11 cellular contexts compared by ENCODE assay signal in genomic region chr7:151425670-151426075, GRCh38. TPM values are rescaled to one million over a fixed set of nuclear protein-coding genes. Genes with fewer than 3 reads are reported as not detected.
DNase-seq lines count a peak whose midpoint lies in the region; ATAC-seq and TF ChIP-seq lines count a peak whose summit lies in the region.
"Had no signal": no experiment of that assay in that cellular context is flagged by ENCODE, and none has a peak within 500 bp of the region (broad histone marks: within the 10 kb centered on the region; RNA-seq: fewer than 3 reads in every experiment).

No MANE protein-coding gene starts in this region.

- peak; percentile 48 for DNase-seq in BJ (ENCODE audit: low read depth)
- DNase-seq in SJSA1 (ENCODE audit: low read depth in 1 of 2, low spot score in 2 of 2): peak in 1 of 2 experiments; percentile 60
- peak; percentile 74 for DNase-seq in fibroblast of the conjunctiva (ENCODE audit: low read depth)
- DNase-seq in renal cortical epithelial cell (ENCODE audit: low read depth): peak; percentile 38
- DNase-seq in activated CD4-positive, alpha-beta memory T cell treated with anti-CD3 and anti-CD28 coated beads for 36 hours: no peak
- no peak for DNase-seq in NCI-H774 (lab: John Stamatoyannopoulos, UW)
- DNase-seq in foreskin keratinocyte: no peak
- no peak for DNase-seq in NCI-H1694 (lab: John Stamatoyannopoulos, UW)
- DNase-seq: activated CD4-positive, CD25-positive, alpha-beta regulatory T cell treated with anti-CD3 and anti-CD28 coated beads, Interleukin-2, amount 50 U/mL, for 72 hours; activated naive CD4-positive, alpha-beta T cell treated with anti-CD3 and anti-CD28 coated beads, Interleukin-2, amount 50 U/mL, for 16 hours had no signal

- ATAC-seq in foreskin keratinocyte: no peak

- CTCF ChIA-PET in BJ (lab: Yijun Ruan, JAX): interaction anchor here (1.2 to 1.8 kb wide), 3 partner anchors 13 to 66 kb away, joined by 3 to 7 read pairs (median 5); no protein-coding TSS in a partner anchor
- CTCF ChIA-PET in activated CD4-positive, alpha-beta memory T cell treated with anti-CD3 and anti-CD28 coated beads for 36 hours (lab: Charles Lee): interaction anchor here (0.9 kb wide), 1 partner anchor 24 kb away, joined by 3 read pairs; no protein-coding TSS in a partner anchor

- no peak overlapping the region for H3K27ac Mint-ChIP-seq in activated CD4-positive, alpha-beta memory T cell treated with anti-CD3 and anti-CD28 coated beads for 36 hours

- no peaks in the 10 kb centered on the region for H3K9me3 ChIP-seq in SJSA1 (replicated peaks)

- H3K4me1 Mint-ChIP-seq in activated CD4-positive, alpha-beta memory T cell treated with anti-CD3 and anti-CD28 coated beads for 36 hours (ENCODE audit: low read depth): peaks cover 30% of the 10 kb centered on the region

- no peak overlapping the region for H3K4me3 Mint-ChIP-seq in activated CD4-positive, alpha-beta memory T cell treated with anti-CD3 and anti-CD28 coated beads for 36 hours

- peaks cover 62% of the 10 kb centered on the region for H3K4me1 ChIP-seq in SJSA1 (replicated peaks)
- no peaks in the 10 kb centered on the region for H3K4me1 ChIP-seq in foreskin keratinocyte

- peaks cover 7% of the 10 kb centered on the region for H3K27me3 ChIP-seq in BJ (ENCODE audit: control insufficient read depth, insufficient read depth, low read length)
- no peaks in the 10 kb centered on the region for H3K27me3 ChIP-seq in SJSA1 (replicated peaks)
- peaks cover 15% of the 10 kb centered on the region for H3K27me3 ChIP-seq in foreskin keratinocyte

- H3K36me3 ChIP-seq in BJ (ENCODE audit: control insufficient read depth, insufficient read depth, low read length) (no peaks in the 10 kb centered on the region), SJSA1 (no peaks in the 10 kb centered on the region)

- POLR2A ChIA-PET in BJ (lab: Charles Lee): no interaction called here
- POLR2A ChIA-PET in activated CD4-positive, alpha-beta memory T cell treated with anti-CD3 and anti-CD28 coated beads for 36 hours (lab: Charles Lee): no interaction called here

- TF ChIP-seq CTCF in BJ (IDR thresholded peaks at IDR 0.05; ENCODE audit: insufficient read depth, low read depth, low read length): no peak
- TF ChIP-seq CTCF in foreskin keratinocyte (conservative IDR thresholded peaks at IDR 0.05): no peak

- no peaks in the 10 kb centered on the region for H3K27me3 Mint-ChIP-seq in activated CD4-positive, alpha-beta memory T cell treated with anti-CD3 and anti-CD28 coated beads for 36 hours

- intact Hi-C loops in activated CD4-positive, alpha-beta memory T cell treated with anti-CD3 and anti-CD28 coated beads for 36 hours (cut with micrococcal nuclease): no loop called here

- H3K4me3 ChIP-seq in BJ (ENCODE audit: low read depth, low read length) (no peak overlapping the region), SJSA1 (no peak overlapping the region)

- peaks cover 13% of the 10 kb centered on the region for H3K9me3 Mint-ChIP-seq in activated CD4-positive, alpha-beta memory T cell treated with anti-CD3 and anti-CD28 coated beads for 36 hours

- peak overlapping the region; percentile 11; the same call in 1 of the 2 replicates for H3K27ac ChIP-seq in SJSA1
- no peak overlapping the region for H3K27ac ChIP-seq in foreskin keratinocyte

- no peaks in the 10 kb centered on the region for H3K36me3 Mint-ChIP-seq in activated CD4-positive, alpha-beta memory T cell treated with anti-CD3 and anti-CD28 coated beads for 36 hours

RNA-seq across cellular contexts. Expression of gene CRYGN, which starts 14.3 kb away (rescaled TPM):
- 0.07 and 0.10 TPM in 2 replicates for polyA plus RNA-seq in BJ (2011; rRNA removed)
- polyA minus RNA-seq in BJ (2011; rRNA and poly(A)+ RNA removed): not detected in 2 replicates
- not detected in 2 replicates for total RNA-seq in SJSA1 (2014; rRNA removed; shearing (Covaris generic))
- not detected in 2 replicates for total RNA-seq in renal cortical epithelial cell
- under 1 TPM in 1 of 2 experiments, not detected in 1; 0.21 TPM for total RNA-seq in activated CD4-positive, alpha-beta memory T cell treated with anti-CD3 and anti-CD28 coated beads for 36 hours
- not detected in 2 replicates for total RNA-seq in foreskin keratinocyte
- not detected in 2 replicates for polyA plus RNA-seq in foreskin keratinocyte
- polyA plus RNA-seq: neural cell had no signal

RNA-seq across cellular contexts. Expression of gene WDR86, which starts 15.8 kb away (rescaled TPM):
- polyA plus RNA-seq in BJ (2011; rRNA removed) (0.04 TPM in 1 of 2 replicates, not detected in the other), foreskin keratinocyte (not detected in 2 replicates)
- polyA minus RNA-seq in BJ (2011; rRNA and poly(A)+ RNA removed): not detected in 2 replicates
- total RNA-seq in SJSA1 (2014; rRNA removed; shearing (Covaris generic)): 0.39 and 0.72 TPM in 2 replicates
- total RNA-seq in renal cortical epithelial cell (1.5 TPM in 1 of 2 replicates, not detected in the other), foreskin keratinocyte (not detected in 2 replicates)
- total RNA-seq in activated CD4-positive, alpha-beta memory T cell treated with anti-CD3 and anti-CD28 coated beads for 36 hours: under 1 TPM; 0.17 to 0.43 TPM

Comparison
In these comparisons a context has a peak if more than half of its experiments do, and no peak if none do; other contexts are left out.
1. DNase-seq: peak in BJ (single experiment), fibroblast of the conjunctiva (single experiment) and renal cortical epithelial cell (single experiment); none in activated CD4-positive, alpha-beta memory T cell treated with anti-CD3 and anti-CD28 coated beads for 36 hours (single experiment), NCI-H774 (single experiment), foreskin keratinocyte (0 of 2) and NCI-H1694 (single experiment).